Comparison of ENCODE assay signal across 13 cellular contexts in the genomic region with DNA sequence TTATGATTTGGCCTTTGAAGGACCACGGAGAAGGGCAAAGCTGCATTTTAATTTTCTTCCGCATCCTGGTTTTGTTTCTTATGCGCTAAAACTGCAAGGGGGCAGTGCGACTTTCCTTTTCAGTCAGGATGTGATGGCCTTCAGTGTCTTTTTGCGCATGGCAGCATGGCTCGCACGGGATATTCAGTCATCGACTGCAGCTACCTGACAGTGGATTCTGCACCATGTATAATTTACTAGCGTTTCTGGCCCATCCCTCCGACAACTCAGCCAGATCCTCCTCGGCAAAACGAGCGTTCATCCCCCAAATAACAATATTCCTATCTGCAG. TPM values are rescaled to one million over a fixed set of nuclear protein-coding genes. Genes with fewer than 3 reads are reported as not detected.
DNase-seq lines count a peak whose midpoint lies in the region; ATAC-seq, FAIRE-seq and TF ChIP-seq lines count a peak whose summit lies in the region.
"Had no signal": no experiment of that assay in that cellular context is flagged by ENCODE, and none has a peak within 500 bp of the region (broad histone marks: within the 10 kb centered on the region; RNA-seq: fewer than 3 reads in every experiment).

No MANE protein-coding gene starts in this region.

- POLR2A ChIA-PET in H1 (lab: Charles Lee; ENCODE audit: partially characterized antibody): no interaction called here

- DNase-seq in GM12864 (ENCODE audit: low read depth) (no peak), H1 (ENCODE audit: low read depth in 1 of 2, low spot score in 2 of 2) (no peak), neural crest cell (ENCODE audit: low read depth, low spot score) (no peak), posterior cingulate gyrus (no peak), MG63 (no peak)
- no peak for DNase-seq in activated CD8-positive, alpha-beta memory T cell treated with anti-CD3 and anti-CD28 coated beads for 24 hours
- DNase-seq in activated T-cell treated with anti-CD3 and anti-CD28 coated beads, Interleukin-2, amount 50 U/mL, for 72 hours: no peak
- DNase-seq: activated CD8-positive, alpha-beta memory T cell treated with anti-CD3 and anti-CD28 coated beads, Interleukin-2, amount 50 U/mL, for 48 hours; immature natural killer cell; NCI-H1105; NCI-H510A treated with DMSO at 0.1 percent for 48 hours; stimulated activated CD4-positive, alpha-beta T cell treated with anti-CD3 and anti-CD28 coated beads, Interleukin-12 subunit alpha, Interleukin-12 subunit beta, amount 100 ng/mL, for 4 hours had no signal

- H3K23ac ChIP-seq in H1 (ENCODE audit: insufficient read length): no peak overlapping the region

- H4K5ac ChIP-seq in H1 (ENCODE audit: insufficient read length, low read depth, low read length): no peak overlapping the region

- H3K36me3 ChIP-seq in HUES48 (ENCODE audit: control insufficient read depth, insufficient read depth, low read length): no peaks in the 10 kb centered on the region
- no peaks in the 10 kb centered on the region for H3K36me3 ChIP-seq in H1 (ENCODE audit: control insufficient read depth in 2 of 4, insufficient read depth in 4 of 4, low read length in 3 of 4)
- no peaks in the 10 kb centered on the region for H3K36me3 ChIP-seq in MG63

- no peaks in the 10 kb centered on the region for H3K79me1 ChIP-seq in H1 (ENCODE audit: low read depth, low read length)

- H3K4me3 ChIP-seq in GM12864 (ENCODE audit: low read depth, low read length) (peak overlapping the region; percentile 74), HUES48 (ENCODE audit: low read depth, low read length) (peak overlapping the region; percentile 64), H1 (ENCODE audit: extremely low read depth in 1 of 4, insufficient read depth in 2 of 4, low read depth in 3 of 4, low read length in 4 of 4) (peak overlapping the region; percentile 17 to 63 (median 48); a peak in 7 of 8 replicates), MG63 (no peak overlapping the region)

- no peaks in the 10 kb centered on the region for H4K20me1 ChIP-seq in H1 (replicated peaks in 1 of 2; ENCODE audit: control insufficient read depth in 1 of 2, insufficient read depth in 2 of 2, low read length in 2 of 2)

- no peak overlapping the region for H4K91ac ChIP-seq in H1 (replicated peaks; ENCODE audit: insufficient read length, low read length)

- H2BK120ac ChIP-seq in H1 (replicated peaks; ENCODE audit: low read depth, low read length): no peak overlapping the region

- no peak overlapping the region for H2BK5ac ChIP-seq in H1 (ENCODE audit: low read depth, low read length)

- H3K27ac ChIP-seq in HUES48 (ENCODE audit: low read depth, low read length) (no peak overlapping the region), H1 (ENCODE audit: low read depth, low read length) (no peak overlapping the region)

- H2AFZ ChIP-seq in H1 (ENCODE audit: low read length): peak overlapping the region; percentile 91; the same call in 1 of the 2 replicates

- H3K4me3 Mint-ChIP-seq in neural crest cell: peak overlapping the region; percentile 84
- H3K4me3 Mint-ChIP-seq in activated T-cell treated with anti-CD3 and anti-CD28 coated beads, Interleukin-2, amount 50 U/mL, for 72 hours: no peak overlapping the region

- H3K4me1 Mint-ChIP-seq in neural crest cell: peaks cover 47% of the 10 kb centered on the region
- no peaks in the 10 kb centered on the region for H3K4me1 Mint-ChIP-seq in activated T-cell treated with anti-CD3 and anti-CD28 coated beads, Interleukin-2, amount 50 U/mL, for 72 hours (ENCODE audit: low read depth)
- H3K4me1 Mint-ChIP-seq: immature natural killer cell had no signal

- no peak overlapping the region for H3K4ac ChIP-seq in H1 (replicated peaks; ENCODE audit: insufficient read length, low read depth, low read length)

- H3K36me3 Mint-ChIP-seq in neural crest cell (ENCODE audit: low read depth): no peaks in the 10 kb centered on the region
- no peaks in the 10 kb centered on the region for H3K36me3 Mint-ChIP-seq in activated T-cell treated with anti-CD3 and anti-CD28 coated beads, Interleukin-2, amount 50 U/mL, for 72 hours (ENCODE audit: insufficient read depth in 2 of 2)

- peak in 1 of 2 experiments; percentile 12; a peak in 1 of 4 replicates for TF ChIP-seq RAD21 in H1 (IDR thresholded peaks at IDR 0.05 in 1 of 2, conservative IDR thresholded peaks at IDR 0.05 in 1 of 2; ENCODE audit: low read depth in 2 of 2, low read length in 2 of 2)

- no peaks in the 10 kb centered on the region for H3K9me3 ChIP-seq in HUES48 (ENCODE audit: control insufficient read depth, insufficient read depth, low read length)
- no peaks in the 10 kb centered on the region for H3K9me3 ChIP-seq in H1 (ENCODE audit: insufficient read depth in 2 of 2, low read depth in 1 of 2, low read length in 1 of 2)
- no peaks in the 10 kb centered on the region for H3K9me3 ChIP-seq in MG63

- intact Hi-C loops in posterior cingulate gyrus (cut with DNase I): no loop called here

- no peak overlapping the region for H3K9ac ChIP-seq in HUES48 (ENCODE audit: low read depth, low read length)
- H3K9ac ChIP-seq in H1 (replicated peaks in 1 of 4; ENCODE audit: extremely low read depth in 1 of 4, low read depth in 3 of 4, low read length in 3 of 4): no peak overlapping the region

- peak overlapping the region; percentile 84; the same call in 1 of the 2 replicates for H2BK12ac ChIP-seq in H1 (ENCODE audit: low read depth, low read length)

- ATAC-seq in activated T-cell treated with anti-CD3 and anti-CD28 coated beads, Interleukin-2, amount 50 U/mL, for 72 hours (replicated peaks in 1 of 2): no peak

- no peaks in the 10 kb centered on the region for H3K79me2 ChIP-seq in H1 (ENCODE audit: control insufficient read depth in 1 of 2, insufficient read depth in 2 of 2, low read length in 2 of 2)

- no peak overlapping the region for H2BK20ac ChIP-seq in H1 (ENCODE audit: low read length)

- TF ChIP-seq CTCF in GM12864 (IDR thresholded peaks at IDR 0.05; ENCODE audit: low read depth, low read length, missing control alignments) (peak; percentile 20), H1 (IDR thresholded peaks at IDR 0.05; ENCODE audit: control extremely low read depth in 1 of 3, insufficient read depth in 1 of 3, low read depth in 1 of 3, low read length in 3 of 3) (no peak), neural crest cell (conservative IDR thresholded peaks at IDR 0.05) (no peak)

- peaks cover 14% of the 10 kb centered on the region; the same call in 1 of the 2 replicates for H3K23me2 ChIP-seq in H1 (ENCODE audit: low read depth, low read length)

- no peak overlapping the region for H2AK5ac ChIP-seq in H1 (ENCODE audit: low read depth, low read length)

- CTCF ChIA-PET in H1 (lab: Charles Lee; ENCODE audit: partially characterized antibody): interaction anchor here (1.0 to 10.5 kb wide), 3 partner anchors 12 to 87 kb away, joined by 3 to 79 read pairs (median 11); no protein-coding TSS in a partner anchor

- H3K9me3 Mint-ChIP-seq in neural crest cell: no peaks in the 10 kb centered on the region
- no peaks in the 10 kb centered on the region for H3K9me3 Mint-ChIP-seq in activated T-cell treated with anti-CD3 and anti-CD28 coated beads, Interleukin-2, amount 50 U/mL, for 72 hours

- peak overlapping the region; percentile 62; the same call in 1 of the 2 replicates for H3K18ac ChIP-seq in H1 (ENCODE audit: extremely low read depth, low read length)

- H3K27ac Mint-ChIP-seq in neural crest cell (ENCODE audit: unreplicated experiment): no peak overlapping the region
- H3K27ac Mint-ChIP-seq in activated T-cell treated with anti-CD3 and anti-CD28 coated beads, Interleukin-2, amount 50 U/mL, for 72 hours: no peak overlapping the region
- H3K27ac Mint-ChIP-seq: immature natural killer cell had no signal

- FAIRE-seq in H1 (lab: Jason Lieb, UNC): no peak

- no peak overlapping the region for H3K14ac ChIP-seq in H1 (ENCODE audit: insufficient read length)

- H4K8ac ChIP-seq in H1 (ENCODE audit: extremely low read depth, insufficient read depth, low read length): no peak overlapping the region

- H2BK15ac ChIP-seq in H1 (ENCODE audit: low read length): no peak overlapping the region

- TF ChIP-seq POLR2A in H1 (IDR thresholded peaks at IDR 0.05; ENCODE audit: control extremely low read depth in 1 of 2, low read depth in 2 of 2, low read length in 2 of 2): no peak

- H3K27me3 ChIP-seq in HUES48 (ENCODE audit: control insufficient read depth, insufficient read depth, low read length) (peaks cover 99% of the 10 kb centered on the region), H1 (replicated peaks in 1 of 4; ENCODE audit: control insufficient read depth in 3 of 4, extremely low read depth in 1 of 4, insufficient read depth in 3 of 4, low read length in 3 of 4) (peaks cover 42 to 90% (median 67%) of the 10 kb centered on the region in 4 experiments), MG63 (peaks cover 32% of the 10 kb centered on the region)

- peaks cover 83% of the 10 kb centered on the region for H3K27me3 Mint-ChIP-seq in neural crest cell (ENCODE audit: low read depth)
- H3K27me3 Mint-ChIP-seq in activated T-cell treated with anti-CD3 and anti-CD28 coated beads, Interleukin-2, amount 50 U/mL, for 72 hours (ENCODE audit: low read depth): peaks cover 67% of the 10 kb centered on the region

- H3K56ac ChIP-seq in H1 (replicated peaks; ENCODE audit: insufficient read length, low read depth, low read length): no peak overlapping the region

- TF ChIP-seq EP300 in H1 (IDR thresholded peaks at IDR 0.05; ENCODE audit: borderline replicate concordance in 1 of 2, low read depth in 2 of 2, low read length in 2 of 2): no peak

- H3K4me2 ChIP-seq in H1 (ENCODE audit: insufficient read depth in 1 of 2, low read depth in 2 of 2, low read length in 2 of 2): peak overlapping the region; percentile 74 to 93

- WGBS in H1 (ENCODE audit: extremely low coverage in 1 of 2, insufficient coverage in 1 of 2, insufficient read length in 1 of 2, insufficient replicate concordance in 2 of 2, low coverage in 1 of 2, low lambda C conversion rate in 2 of 2, missing lambda C conversion rate in 1 of 2), 2 experiments: 6% methylated on average over 13 of the region's 13 CpGs; no CpG with 5 or more reads in 1 of the 2 experiments

- H3K4me1 ChIP-seq in HUES48 (ENCODE audit: control insufficient read depth, insufficient read depth, low read length) (peaks cover 55% of the 10 kb centered on the region), H1 (replicated peaks in 1 of 4; ENCODE audit: control insufficient read depth in 3 of 4, insufficient read depth in 4 of 4, low read length in 3 of 4) (peaks cover 4 to 40% (median 20%) of the 10 kb centered on the region in 4 experiments; a peak in 6 of 7 replicates)

RNA-seq across cellular contexts. Expression of gene LAMP5, which starts 2.2 kb away (rescaled TPM):
- total RNA-seq in H1 (2021; fragmentation: NEBNext Ultra II Directional; extraction: Animal tissue kit (Norgen Biotek cat#: 25700)): 0.22 and 0.31 TPM in 2 replicates
- polyA plus RNA-seq in H1 (2011; rRNA removed): 0.66 and 1.9 TPM in 2 replicates
- polyA plus RNA-seq in H1 (2011; cell fraction: cytosol; rRNA removed): 1.2 TPM
- polyA plus RNA-seq in H1 (2011; cell fraction: nucleus; rRNA removed): 1.6 TPM
- 0.50 to 1.0 TPM (median 0.89 TPM) in 4 replicates for polyA plus RNA-seq in H1 (2012, experiment 1 of 2)
- polyA plus RNA-seq in H1 (2012, experiment 2 of 2): 1.2 TPM
- polyA plus RNA-seq in H1 (2013, experiment 1 of 2): 0.41 TPM
- polyA plus RNA-seq in H1 (2013, experiment 2 of 2): 0.35 TPM
- 0.44 and 0.54 TPM in 2 replicates for polyA minus RNA-seq in H1 (2011; rRNA and poly(A)+ RNA removed)
- not detected for polyA minus RNA-seq in H1 (2011; cell fraction: cytosol; rRNA and poly(A)+ RNA removed)
- not detected for polyA minus RNA-seq in H1 (2011; cell fraction: nucleus; rRNA and poly(A)+ RNA removed)
- 0.98 and 1.0 TPM in 2 replicates for total RNA-seq in neural crest cell
- total RNA-seq in activated T-cell treated with anti-CD3 and anti-CD28 coated beads, Interleukin-2, amount 50 U/mL, for 72 hours: not detected
- 3.3 and 3.4 TPM in 2 replicates for total RNA-seq in MG63 (2014; rRNA removed; shearing (Covaris generic); ENCODE audit: low replicate concordance)
